15 cellular contexts compared by ENCODE assay signal in genomic region chr10:43891241-43891640, GRCh38.
DNase-seq lines count a peak whose midpoint lies in the region; ATAC-seq and TF ChIP-seq lines count a peak whose summit lies in the region.
"Had no signal": no experiment of that assay in that cellular context is flagged by ENCODE, and none has a peak within 500 bp of the region (broad histone marks: within the 10 kb centered on the region; RNA-seq: fewer than 3 reads in every experiment).

No MANE protein-coding gene starts in this region.

- POLR2A ChIA-PET in PC-3 (lab: Charles Lee; ENCODE audit: unreplicated experiment): no interaction called here

- no peaks in the 10 kb centered on the region for H3K36me3 ChIP-seq in PC-3 (ENCODE audit: low read depth, low read length)
- H3K36me3 ChIP-seq in MM.1S (replicated peaks; ENCODE audit: insufficient read depth, low read length): no peaks in the 10 kb centered on the region
- no peaks in the 10 kb centered on the region for H3K36me3 ChIP-seq in spleen

- TF ChIP-seq POLR2A in spleen (IDR thresholded peaks at IDR 0.05): no peak

- H3F3A ChIP-seq in PC-3 (ENCODE audit: low read length, unreplicated experiment) (no peaks in the 10 kb centered on the region), MM.1S (ENCODE audit: insufficient read depth, low read length) (no peaks in the 10 kb centered on the region)

- H3K79me2 ChIP-seq in PC-3 (ENCODE audit: low read length) (no peaks in the 10 kb centered on the region), MM.1S (ENCODE audit: low read length) (no peaks in the 10 kb centered on the region)

- no peak for ATAC-seq in PC-3
- no peak for ATAC-seq in HG03460 (IDR thresholded peaks at IDR 0.05; ENCODE audit: unreplicated experiment)
- ATAC-seq: GM12878, GM23338 had no signal

- no peaks in the 10 kb centered on the region for H3K9me2 ChIP-seq in PC-3 (replicated peaks; ENCODE audit: low read length)
- H3K9me2 ChIP-seq in MM.1S (replicated peaks; ENCODE audit: insufficient read depth, low read length): no peaks in the 10 kb centered on the region

- 0 out of 2 replicates have a peak, but pooled peaks cover 5% of the 10 kb centered on the region for H3K36me3 Mint-ChIP-seq in HFFc6 (ENCODE audit: low read depth)

- H3K9me3 ChIP-seq in PC-3 (ENCODE audit: low read length) (0 out of 2 replicates have a peak, but pooled peaks cover 13% of the 10 kb centered on the region), MM.1S (replicated peaks; ENCODE audit: insufficient read depth, low read length) (no peaks in the 10 kb centered on the region), spleen (no peaks in the 10 kb centered on the region)

- H2AFZ ChIP-seq in PC-3 (ENCODE audit: low read length) (no peak overlapping the region), MM.1S (ENCODE audit: low read length) (no peak overlapping the region)
- H2AFZ ChIP-seq: GM23338 had no signal

- H3K9me3 Mint-ChIP-seq in HFFc6: no peaks in the 10 kb centered on the region
- H3K9me3 Mint-ChIP-seq: CD4-positive, alpha-beta T cell had no signal

- H3K4me1 Mint-ChIP-seq in HFFc6 (ENCODE audit: low read depth): peaks cover 78% of the 10 kb centered on the region
- H3K4me1 Mint-ChIP-seq: B cell, GM23338 had no signal

- H4K20me1 ChIP-seq in PC-3 (ENCODE audit: low read length) (no peaks in the 10 kb centered on the region), MM.1S (ENCODE audit: insufficient read depth, low read length) (no peaks in the 10 kb centered on the region)

- CTCF ChIA-PET in PC-3 (lab: Charles Lee): no interaction called here

- intact Hi-C loops in PC-3 (cut with micrococcal nuclease): no loop called here
- intact Hi-C loops in spleen (cut with DNase I; ENCODE audit: low total_unique reads): no loop called here

- H3K4me2 ChIP-seq in PC-3 (ENCODE audit: low read length) (no peak overlapping the region), MM.1S (ENCODE audit: low read depth, low read length) (no peak overlapping the region)
- H3K4me2 ChIP-seq: GM23338 had no signal

- H3K27me3 ChIP-seq in PC-3 (ENCODE audit: low read length) (no peaks in the 10 kb centered on the region), MM.1S (replicated peaks; ENCODE audit: insufficient read depth, low read length) (no peaks in the 10 kb centered on the region), spleen (replicated peaks in 1 of 7) (no peaks in the 10 kb centered on the region)

- H3K4me3 ChIP-seq in PC-3 (ENCODE audit: low read length) (no peak overlapping the region), MM.1S (ENCODE audit: low read length) (no peak overlapping the region), spleen (no peak overlapping the region)
- H3K4me3 ChIP-seq: GM12878, GM23338 had no signal

- TF ChIP-seq CTCF in HFFc6 (IDR thresholded peaks at IDR 0.05) (no peak), PC-3 (conservative IDR thresholded peaks at IDR 0.05; ENCODE audit: low read depth, low read length) (no peak), MM.1S (IDR thresholded peaks at IDR 0.05; ENCODE audit: low read length) (no peak), spleen (IDR thresholded peaks at IDR 0.05 in 8 of 11, conservative IDR thresholded peaks at IDR 0.05 in 3 of 11) (no peak)

- H3K9ac ChIP-seq in PC-3 (ENCODE audit: low read length): no peak overlapping the region
- H3K9ac ChIP-seq in MM.1S (ENCODE audit: low read length): no peak overlapping the region

- H3K4me1 ChIP-seq in PC-3 (ENCODE audit: insufficient read depth, low read length) (peaks cover 20% of the 10 kb centered on the region; the same call in 1 of the 2 replicates), MM.1S (ENCODE audit: low read length) (no peaks in the 10 kb centered on the region), spleen (no peaks in the 10 kb centered on the region)

- H3K27ac ChIP-seq in PC-3 (ENCODE audit: low read length) (no peak overlapping the region), MM.1S (ENCODE audit: low read length) (no peak overlapping the region), spleen (no peak overlapping the region)

- H3K27me3 Mint-ChIP-seq in HFFc6 (ENCODE audit: insufficient read depth): no peaks in the 10 kb centered on the region

- no peak overlapping the region for H3K4me3 Mint-ChIP-seq in HFFc6
- H3K4me3 Mint-ChIP-seq: B cell; CD4-positive, alpha-beta T cell; GM23338 had no signal

- BruUV-seq in PC-3 (replicated peaks; lab: Mats Ljungman, UMichigan): no TSS peak

- no peak for DNase-seq in HFFc6
- DNase-seq in PC-3: peak; percentile 41
- DNase-seq in kidney tubule cell (ENCODE audit: low spot score): peak; percentile 62
- no peak for DNase-seq in MM.1S
- no peak for DNase-seq in spleen
- DNase-seq in inferior parietal cortex (ENCODE audit: extremely low spot score): no peak
- DNase-seq: C1 segment of cervical spinal cord; Calu3; CD4-positive, alpha-beta T cell; DMS 273 treated with DMSO at 0.1 percent for 48 hours; H7 had no signal

- peak overlapping the region; percentile 84 for H3K27ac Mint-ChIP-seq in HFFc6
- H3K27ac Mint-ChIP-seq: B cell; CD4-positive, alpha-beta T cell; GM23338 had no signal

Comparison
In these comparisons a context has a peak if more than half of its experiments do, and no peak if none do; other contexts are left out.
1. DNase-seq: peak in PC-3 (single experiment) and kidney tubule cell (single experiment); none in HFFc6 (single experiment), MM.1S (single experiment), spleen (single experiment) and inferior parietal cortex (single experiment).